27 cellular contexts compared by ENCODE assay signal in genomic region chr1:61098333-61098732, GRCh38.
"Had no signal": no experiment of that assay in that cellular context is flagged by ENCODE, and none has a peak within 500 bp of the region (broad histone marks: within the 10 kb centered on the region; RNA-seq: fewer than 3 reads in every experiment).

No MANE protein-coding gene starts in this region.

- H3K27ac ChIP-seq: left lung, lower lobe of right lung, ovary, prostate gland, skin epidermis, stomach, suprapubic skin, uterus had no signal

- DNase-seq: kidney; left colon; left lung; lower lobe of right lung; mammary epithelial cell; mesendoderm; midbrain; mucosa of descending colon; naive thymus-derived CD4-positive, alpha-beta T cell; ovary; posterior cingulate gyrus; retina; right cardiac atrium; spleen; stimulated activated CD4-positive, alpha-beta T cell treated with anti-CD3 and anti-CD28 coated beads, Interleukin-2, amount 100 ng/mL, for 48 hours; stimulated activated CD4-positive, alpha-beta T cell treated with anti-CD3 and anti-CD28 coated beads, Interleukin-4, amount 100 ng/mL, for 4 hours; stimulated activated naive B cell treated with anti-CD40 and anti-IgM and Interleukin-4, amounts not matched to agents 10 μg/mL and 1 μg/mL and 100 μg/mL, for 72 hours; stimulated activated naive CD8-positive, alpha-beta T cell treated with anti-CD3 and anti-CD28 coated beads, Interleukin-15, Interleukin-2, amounts not matched to agents 100 U/mL and 50 U/mL, for 24 hours; stomach; uterus had no signal

- H3K36me3 ChIP-seq: left lung, lower lobe of right lung, ovary, prostate gland, spleen, stomach, suprapubic skin, thoracic aorta, tibial nerve, uterus had no signal

- H3K4me1 Mint-ChIP-seq: stimulated activated naive B cell treated with anti-CD40 and anti-IgM and Interleukin-4, amounts not matched to agents 10 μg/mL and 1 μg/mL and 100 μg/mL, for 72 hours had no signal

- H3K27me3 ChIP-seq: left lung, ovary, spleen, stomach, suprapubic skin, tibial nerve, uterus had no signal

- H3K27ac Mint-ChIP-seq: natural killer cell treated with Interleukin-12 subunit alpha and Interleukin-12 subunit beta and Interleukin-15 and Interleukin-18, amount 100 ng/mL, for 72 hours; stimulated activated naive B cell treated with anti-CD40 and anti-IgM and Interleukin-4, amounts not matched to agents 10 μg/mL and 1 μg/mL and 100 μg/mL, for 72 hours; type B pancreatic cell had no signal

- H3K4me3 ChIP-seq: left lung, lower lobe of right lung, mucosa of descending colon, ovary, prostate gland, skin epidermis, spleen, stomach, suprapubic skin, thoracic aorta, tibial nerve, uterus had no signal

- H3K4me3 Mint-ChIP-seq: naive thymus-derived CD4-positive, alpha-beta T cell; natural killer cell treated with Interleukin-12 subunit alpha and Interleukin-12 subunit beta and Interleukin-15 and Interleukin-18, amount 100 ng/mL, for 72 hours; stimulated activated naive B cell treated with anti-CD40 and anti-IgM and Interleukin-4, amounts not matched to agents 10 μg/mL and 1 μg/mL and 100 μg/mL, for 72 hours; type B pancreatic cell had no signal

- H3K9me3 Mint-ChIP-seq: naive thymus-derived CD4-positive, alpha-beta T cell; natural killer cell treated with Interleukin-12 subunit alpha and Interleukin-12 subunit beta and Interleukin-15 and Interleukin-18, amount 100 ng/mL, for 72 hours; stimulated activated naive B cell treated with anti-CD40 and anti-IgM and Interleukin-4, amounts not matched to agents 10 μg/mL and 1 μg/mL and 100 μg/mL, for 72 hours; type B pancreatic cell had no signal

- H3K36me3 Mint-ChIP-seq: natural killer cell treated with Interleukin-12 subunit alpha and Interleukin-12 subunit beta and Interleukin-15 and Interleukin-18, amount 100 ng/mL, for 72 hours; stimulated activated naive B cell treated with anti-CD40 and anti-IgM and Interleukin-4, amounts not matched to agents 10 μg/mL and 1 μg/mL and 100 μg/mL, for 72 hours had no signal

- H3K9me3 ChIP-seq: left lung, lower lobe of right lung, mucosa of descending colon, ovary, prostate gland, spleen, stomach, suprapubic skin, thoracic aorta, tibial nerve, uterus had no signal
